In genomic region chr14:92694807-92695206, GRCh38 we compare ENCODE assay signal across 16 cellular contexts. TPM values are rescaled to one million over a fixed set of nuclear protein-coding genes. Genes with fewer than 3 reads are reported as not detected.
DNase-seq lines count a peak whose midpoint lies in the region; ATAC-seq and TF ChIP-seq lines count a peak whose summit lies in the region.
"Had no signal": no experiment of that assay in that cellular context is flagged by ENCODE, and none has a peak within 500 bp of the region (broad histone marks: within the 10 kb centered on the region; RNA-seq: fewer than 3 reads in every experiment).

No MANE protein-coding gene starts in this region.

- TF ChIP-seq CTCF in neural progenitor cell (IDR thresholded peaks at IDR 0.05) (no peak), right atrium auricular region (IDR thresholded peaks at IDR 0.05) (no peak), hepatocyte (IDR thresholded peaks at IDR 0.05; ENCODE audit: poor library complexity) (no peak)

- no peaks in the 10 kb centered on the region for H3K9me2 ChIP-seq in hepatocyte (replicated peaks; ENCODE audit: insufficient read depth)

- H3K9me3 Mint-ChIP-seq in dendritic cell treated with granulocyte-macrophage colony-stimulating factor and Interleukin-4, amounts not matched to agents 40 ng/mL and 50 ng/mL, for 4 days = no peaks in the 10 kb centered on the region
- H3K9me3 Mint-ChIP-seq in neural progenitor cell (no peaks in the 10 kb centered on the region), immature natural killer cell (no peaks in the 10 kb centered on the region)

- no peaks in the 10 kb centered on the region for H3K27me3 ChIP-seq in neural progenitor cell
- no peaks in the 10 kb centered on the region for H3K27me3 ChIP-seq in right atrium auricular region
- no peaks in the 10 kb centered on the region for H3K27me3 ChIP-seq in hepatocyte

- peak; percentile 56 for DNase-seq in activated effector memory CD4-positive, alpha-beta T cell treated with anti-CD3 and anti-CD28 coated beads, Interleukin-2, amount 50 U/mL, for 16 hours
- DNase-seq in activated effector memory CD4-positive, alpha-beta T cell treated with Interleukin-2 at 50 U/mL for 16 hours = no peak
- no peak for DNase-seq in neural progenitor cell (ENCODE audit: low spot score)
- DNase-seq in immature natural killer cell = no peak
- no peak for DNase-seq in right atrium auricular region (ENCODE audit: low spot score)
- DNase-seq in hepatocyte (ENCODE audit: low spot score) = no peak
- DNase-seq: DMS79, HCEC 1CT, KG1, NCI-H1048, NCI-H526 treated with DMSO at 0.1 percent for 48 hours, Right ventricle myocardium superior had no signal

- H3K9me3 ChIP-seq in neural progenitor cell (ENCODE audit: low read depth) (no peaks in the 10 kb centered on the region), right atrium auricular region (no peaks in the 10 kb centered on the region), hepatocyte (ENCODE audit: low read depth) (no peaks in the 10 kb centered on the region)

- no peaks in the 10 kb centered on the region for H4K20me1 ChIP-seq in neural progenitor cell (ENCODE audit: low read depth)
- H4K20me1 ChIP-seq in hepatocyte (ENCODE audit: insufficient read depth, poor library complexity, severe bottlenecking) = no peaks in the 10 kb centered on the region

- peaks cover 1% of the 10 kb centered on the region for H3K27me3 Mint-ChIP-seq in dendritic cell treated with granulocyte-macrophage colony-stimulating factor and Interleukin-4, amounts not matched to agents 40 ng/mL and 50 ng/mL, for 4 days
- H3K27me3 Mint-ChIP-seq in neural progenitor cell (ENCODE audit: insufficient read depth, low read depth) (peaks cover 13% of the 10 kb centered on the region), immature natural killer cell (ENCODE audit: low read depth in 3 of 3) (peaks cover 20 to 28% (median 26%) of the 10 kb centered on the region in 3 donors)

- 71% methylated on average over 5 of the region's 5 CpGs for WGBS in hepatocyte (ENCODE audit: low lambda C conversion rate, missing lambda C conversion rate)

- H3K36me3 Mint-ChIP-seq in dendritic cell treated with granulocyte-macrophage colony-stimulating factor and Interleukin-4, amounts not matched to agents 40 ng/mL and 50 ng/mL, for 4 days (ENCODE audit: low read depth) = peaks cover 51% of the 10 kb centered on the region
- no peaks in the 10 kb centered on the region for H3K36me3 Mint-ChIP-seq in neural progenitor cell
- no peaks in the 10 kb centered on the region for H3K36me3 Mint-ChIP-seq in immature natural killer cell

- ATAC-seq in GM21825 (IDR thresholded peaks at IDR 0.05; ENCODE audit: unreplicated experiment) = no peak

- intact Hi-C loops in dendritic cell treated with granulocyte-macrophage colony-stimulating factor and Interleukin-4, amounts not matched to agents 40 ng/mL and 50 ng/mL, for 4 days (cut with micrococcal nuclease) = no loop called here

- H3K27ac Mint-ChIP-seq in dendritic cell treated with granulocyte-macrophage colony-stimulating factor and Interleukin-4, amounts not matched to agents 40 ng/mL and 50 ng/mL, for 4 days = peak overlapping the region; percentile 83
- H3K27ac Mint-ChIP-seq in neural progenitor cell = peak overlapping the region; percentile 66
- peak overlapping the region in 3 of 6 donors; percentile 49 to 68 (median 65) for H3K27ac Mint-ChIP-seq in immature natural killer cell

- H2AFZ ChIP-seq in neural progenitor cell (replicated peaks) (no peak overlapping the region), hepatocyte (no peak overlapping the region)

- H3K4me2 ChIP-seq in neural progenitor cell (no peak overlapping the region), hepatocyte (no peak overlapping the region)

- H3K79me2 ChIP-seq in neural progenitor cell (ENCODE audit: low read depth) (no peaks in the 10 kb centered on the region), hepatocyte (no peaks in the 10 kb centered on the region)

- no peak overlapping the region for H3K9ac ChIP-seq in neural progenitor cell

- H3K36me3 ChIP-seq in neural progenitor cell (no peaks in the 10 kb centered on the region), right atrium auricular region (no peaks in the 10 kb centered on the region), hepatocyte (replicated peaks; ENCODE audit: insufficient read depth, low read depth) (no peaks in the 10 kb centered on the region)

- H3K4me3 Mint-ChIP-seq in dendritic cell treated with granulocyte-macrophage colony-stimulating factor and Interleukin-4, amounts not matched to agents 40 ng/mL and 50 ng/mL, for 4 days = no peak overlapping the region
- H3K4me3 Mint-ChIP-seq in neural progenitor cell (no peak overlapping the region), immature natural killer cell (no peak overlapping the region)

- no peak overlapping the region for H3K4me3 ChIP-seq in neural progenitor cell
- H3K4me3 ChIP-seq in right atrium auricular region = no peak overlapping the region
- H3K4me3 ChIP-seq in hepatocyte = no peak overlapping the region

- H3K4me1 ChIP-seq in neural progenitor cell = no peaks in the 10 kb centered on the region
- peaks cover 0 to 29% of the 10 kb centered on the region in 2 donors for H3K4me1 ChIP-seq in right atrium auricular region
- no peaks in the 10 kb centered on the region for H3K4me1 ChIP-seq in hepatocyte (ENCODE audit: insufficient read depth)

- H3F3A ChIP-seq in neural progenitor cell (ENCODE audit: low read depth) = no peaks in the 10 kb centered on the region

- no peak overlapping the region for H3K27ac ChIP-seq in neural progenitor cell
- no peak overlapping the region for H3K27ac ChIP-seq in right atrium auricular region
- H3K27ac ChIP-seq in hepatocyte = no peak overlapping the region
- H3K27ac ChIP-seq: C4-2B, HL-60 had no signal

- H3K4me1 Mint-ChIP-seq in dendritic cell treated with granulocyte-macrophage colony-stimulating factor and Interleukin-4, amounts not matched to agents 40 ng/mL and 50 ng/mL, for 4 days (ENCODE audit: low read depth) = peaks cover 87% of the 10 kb centered on the region
- H3K4me1 Mint-ChIP-seq in neural progenitor cell (peaks cover 7% of the 10 kb centered on the region), immature natural killer cell (peaks cover 30 to 54% of the 10 kb centered on the region in 2 donors)

RNA-seq across cellular contexts. Expression of gene LGMN, which starts 53.6 kb away (rescaled TPM):
- 71.8 and 87.0 TPM in 2 replicates for total RNA-seq in neural progenitor cell (ENCODE audit: low replicate concordance)
- 1 to 10 TPM; 1.7 to 7.4 (median 2.9) TPM for polyA plus RNA-seq in immature natural killer cell
- 100 to 1,000 TPM in 1 of 2 donors, 10 to 100 TPM in 1; 65.6 to 109 TPM for total RNA-seq in right atrium auricular region
- total RNA-seq in hepatocyte = 125 and 130 TPM in 2 replicates
- 139 and 169 TPM in 2 replicates for polyA plus RNA-seq in hepatocyte
